In genomic region chr2:218745160-218745558, GRCh38 we compare ENCODE assay signal across 10 cellular contexts. TPM values are rescaled to one million over a fixed set of nuclear protein-coding genes. Genes with fewer than 3 reads are reported as not detected.
DNase-seq lines count a peak whose midpoint lies in the region; ATAC-seq, FAIRE-seq and TF ChIP-seq lines count a peak whose summit lies in the region.
"Had no signal": no experiment of that assay in that cellular context is flagged by ENCODE, and none has a peak within 500 bp of the region (broad histone marks: within the 10 kb centered on the region; RNA-seq: fewer than 3 reads in every experiment).

No MANE protein-coding gene starts in this region.

- no peak overlapping the region for H3K14ac ChIP-seq in trophoblast cell (ENCODE audit: low read length)

- H3K9me3 Mint-ChIP-seq in effector memory CD8-positive, alpha-beta T cell = no peaks in the 10 kb centered on the region

- H3K36me3 ChIP-seq in PC-3 (ENCODE audit: low read depth, low read length) (peaks cover 54% of the 10 kb centered on the region; the same call in 1 of the 2 replicates), trophoblast cell (ENCODE audit: control insufficient read depth in 1 of 2, insufficient read depth in 2 of 2, low read length in 2 of 2) (peaks cover 49 to 61% of the 10 kb centered on the region in 2 experiments)

- no peak for ATAC-seq in PC-3
- ATAC-seq in effector memory CD8-positive, alpha-beta T cell (replicated peaks) = peak; percentile 32

- H3K9ac ChIP-seq in PC-3 (ENCODE audit: low read length) (no peak overlapping the region), trophoblast cell (ENCODE audit: low read length) (no peak overlapping the region)

- H3K4me3 ChIP-seq in PC-3 (ENCODE audit: low read length) = no peak overlapping the region
- H3K4me3 ChIP-seq in trophoblast cell (ENCODE audit: low read depth, low read length) = no peak overlapping the region

- no peak overlapping the region for H3K27ac Mint-ChIP-seq in effector memory CD8-positive, alpha-beta T cell

- H3K23ac ChIP-seq in trophoblast cell (ENCODE audit: low read length) = no peak overlapping the region

- H4K8ac ChIP-seq in trophoblast cell (ENCODE audit: low read depth, low read length) = no peak overlapping the region

- H3K4me1 ChIP-seq in PC-3 (ENCODE audit: insufficient read depth, low read length) (no peaks in the 10 kb centered on the region), trophoblast cell (ENCODE audit: control insufficient read depth in 1 of 2, insufficient read depth in 2 of 2, low read length in 2 of 2) (peaks cover 0 to 6% of the 10 kb centered on the region in 2 experiments)

- no peaks in the 10 kb centered on the region for H3K9me2 ChIP-seq in PC-3 (replicated peaks; ENCODE audit: low read length)

- peak overlapping the region; percentile 11 for H3K18ac ChIP-seq in trophoblast cell (ENCODE audit: low read length)

- CTCF ChIA-PET in PC-3 (lab: Charles Lee) = no interaction called here

- H2AFZ ChIP-seq in PC-3 (ENCODE audit: low read length) = no peak overlapping the region
- no peak overlapping the region for H2AFZ ChIP-seq in trophoblast cell (ENCODE audit: insufficient read depth, low read length, poor library complexity)

- no peak overlapping the region for H2BK120ac ChIP-seq in trophoblast cell (ENCODE audit: insufficient read depth, low read length, poor library complexity)

- H3K27me3 ChIP-seq in PC-3 (ENCODE audit: low read length) = no peaks in the 10 kb centered on the region
- H3K27me3 ChIP-seq in trophoblast cell (ENCODE audit: insufficient read depth, low read length) = no peaks in the 10 kb centered on the region

- H2BK12ac ChIP-seq in trophoblast cell (ENCODE audit: low read length) = no peak overlapping the region

- H3K79me2 ChIP-seq in PC-3 (ENCODE audit: low read length) (no peaks in the 10 kb centered on the region), trophoblast cell (ENCODE audit: control insufficient read depth, insufficient read depth, low read length, poor library complexity) (no peaks in the 10 kb centered on the region)

- peaks cover 36% of the 10 kb centered on the region for H3K36me3 Mint-ChIP-seq in effector memory CD8-positive, alpha-beta T cell (ENCODE audit: insufficient read depth)

- TF ChIP-seq POLR2A in GM12892 (IDR thresholded peaks at IDR 0.05; ENCODE audit: low read depth, low read length) = no peak

- in situ Hi-C loops in G401 (cut with HindIII; ENCODE audit: low sequenced_read_pairs) = no loop called here

- no CpG with 5 or more reads among the region's 5 CpGs for WGBS in trophoblast cell (ENCODE audit: extremely low coverage, insufficient coverage, insufficient read length)

- H3K4me3 Mint-ChIP-seq in effector memory CD8-positive, alpha-beta T cell = no peak overlapping the region

- peak overlapping the region; percentile 5 for H2BK5ac ChIP-seq in trophoblast cell (ENCODE audit: low read depth, low read length, poor library complexity)

- H3F3A ChIP-seq in PC-3 (ENCODE audit: low read length, unreplicated experiment) = no peaks in the 10 kb centered on the region

- POLR2A ChIA-PET in PC-3 (lab: Charles Lee; ENCODE audit: unreplicated experiment) = no interaction called here

- no TSS peak for BruUV-seq in PC-3 (replicated peaks; lab: Mats Ljungman, UMichigan)

- no peaks in the 10 kb centered on the region for H3K27me3 Mint-ChIP-seq in effector memory CD8-positive, alpha-beta T cell

- H2AK5ac ChIP-seq in trophoblast cell (ENCODE audit: low read length) = no peak overlapping the region

- no peak overlapping the region for H4K12ac ChIP-seq in trophoblast cell (ENCODE audit: low read depth, low read length)

- H3K9me3 ChIP-seq in PC-3 (ENCODE audit: low read length) = no peaks in the 10 kb centered on the region
- H3K9me3 ChIP-seq in trophoblast cell (ENCODE audit: insufficient read depth, low read depth, low read length) = no peaks in the 10 kb centered on the region

- H4K91ac ChIP-seq in trophoblast cell (ENCODE audit: low read depth, low read length) = no peak overlapping the region

- no peak overlapping the region for H3K4me2 ChIP-seq in PC-3 (ENCODE audit: low read length)
- H3K4me2 ChIP-seq in trophoblast cell (ENCODE audit: low read length) = no peak overlapping the region

- intact Hi-C loops in PC-3 (cut with micrococcal nuclease) = no loop called here

- FAIRE-seq in GM12892 (lab: Jason Lieb, UNC) (peak; percentile 30), HTR-8/SVneo (lab: Jason Lieb, UNC) (no peak)
- FAIRE-seq: endometrium had no signal

- TF ChIP-seq CTCF in PC-3 (conservative IDR thresholded peaks at IDR 0.05; ENCODE audit: low read depth, low read length) = no peak

- no peaks in the 10 kb centered on the region for H4K20me1 ChIP-seq in PC-3 (ENCODE audit: low read length)

- no peak overlapping the region for H3K4ac ChIP-seq in trophoblast cell (ENCODE audit: low read depth, low read length)

- 0 out of 2 replicates have a peak overlapping the region, but pooled peaks have one; percentile 8 for H3K27ac ChIP-seq in PC-3 (ENCODE audit: low read length)
- H3K27ac ChIP-seq in trophoblast cell (ENCODE audit: low read depth, low read length) = no peak overlapping the region

- no peaks in the 10 kb centered on the region for H3K4me1 Mint-ChIP-seq in effector memory CD8-positive, alpha-beta T cell (ENCODE audit: low read depth in 2 of 2)

- DNase-seq in GM12892 (ENCODE audit: insufficient read length) (no peak), PC-3 (no peak), trophoblast cell (peak; percentile 9 to 11), SHP77 (lab: John Stamatoyannopoulos, UW) (no peak), G401 (ENCODE audit: low spot score) (no peak), HTR-8/SVneo (ENCODE audit: insufficient read length, low spot score) (no peak), OCI-M2 (lab: John Stamatoyannopoulos, UW; ENCODE audit: unreplicated experiment) (no peak)
- DNase-seq in effector memory CD8-positive, alpha-beta T cell = no peak
- DNase-seq: NCI-H2081 had no signal

- H3K79me1 ChIP-seq in trophoblast cell (ENCODE audit: low read length) = no peaks in the 10 kb centered on the region

RNA-seq across cellular contexts. Expression of gene TTLL4, which starts 34.5 kb away (rescaled TPM):
- polyA plus RNA-seq in GM12892 (2012; ENCODE audit: missing spikeins) = 25.5 TPM
- 21.0 and 32.9 TPM in 2 replicates for total RNA-seq in PC-3 (2014; rRNA removed)
- 56.3 and 58.4 TPM in 2 replicates for polyA plus RNA-seq in trophoblast cell (2013)
- total RNA-seq in G401 (2014; rRNA removed; shearing (Covaris generic)) = 6.3 and 9.7 TPM in 2 replicates

RNA-seq across cellular contexts. Expression of gene CYP27A1, which starts 36.8 kb away (rescaled TPM):
- 0.55 TPM for polyA plus RNA-seq in GM12892 (2012; ENCODE audit: missing spikeins)
- 5.8 and 6.0 TPM in 2 replicates for total RNA-seq in PC-3 (2014; rRNA removed)
- polyA plus RNA-seq in trophoblast cell (2013) = 1.5 and 1.6 TPM in 2 replicates
- not detected in 2 replicates for total RNA-seq in G401 (2014; rRNA removed; shearing (Covaris generic))

Comparison
In these comparisons a context has a peak if more than half of its experiments do, and no peak if none do; other contexts are left out.
1. DNase-seq: peak in trophoblast cell (2 of 2); none in GM12892 (single experiment), PC-3 (single experiment), effector memory CD8-positive, alpha-beta T cell (0 of 3), SHP77 (0 of 2), G401 (single experiment), HTR-8/SVneo (single experiment) and OCI-M2 (single experiment).